8 cellular contexts compared by ENCODE assay signal in the genomic region with DNA sequence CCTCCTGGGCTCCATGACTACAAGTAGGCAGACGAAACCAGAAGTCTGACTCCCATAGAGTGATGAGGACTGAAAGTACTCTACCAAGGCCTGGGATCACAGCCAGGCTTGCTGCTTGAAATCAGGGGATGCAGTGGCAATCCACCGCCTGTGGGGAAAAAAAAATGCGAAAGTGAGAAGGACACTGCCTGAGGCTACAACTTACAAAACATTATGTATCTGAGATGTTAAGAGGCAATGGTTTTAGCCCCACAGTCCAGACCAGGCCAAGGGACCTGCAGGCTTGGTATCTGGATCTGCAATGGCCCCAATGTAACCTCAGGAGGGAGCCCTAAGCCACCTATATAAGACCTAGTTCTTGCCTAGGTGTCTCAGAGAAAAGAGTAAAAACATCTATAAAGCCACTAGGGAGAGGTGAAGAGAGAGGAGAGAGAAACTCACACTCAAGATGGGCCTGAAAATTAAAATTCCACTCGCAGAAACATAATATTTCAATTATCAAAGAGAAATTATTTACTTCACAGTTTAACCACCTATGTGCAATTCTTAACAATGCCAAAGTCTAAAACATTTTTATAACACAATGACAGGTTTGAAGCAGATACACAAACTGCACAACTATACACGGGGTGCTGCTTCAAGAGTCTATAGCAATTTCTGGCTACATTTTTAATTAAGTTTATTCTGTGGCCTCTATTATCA. TPM values are rescaled to one million over a fixed set of nuclear protein-coding genes. Genes with fewer than 3 reads are reported as not detected.
A peak's percentile ranks its signal among the peaks of the same experiment; 100 is the strongest.
DNase-seq lines count a peak whose midpoint lies in the region; ATAC-seq, FAIRE-seq and TF ChIP-seq lines count a peak whose summit lies in the region.

No MANE protein-coding gene starts in this region.

- H3K4me1 ChIP-seq in Panc1 (ENCODE audit: control insufficient read depth, insufficient read depth, low read length) = no peaks in the 10 kb centered on the region
- H3K4me1 ChIP-seq in kidney (ENCODE audit: control insufficient read depth in 1 of 2, insufficient read depth in 1 of 2, low read depth in 1 of 2, low read length in 2 of 2) = peaks cover 0 to 3% of the 10 kb centered on the region in 2 donors
- peaks cover 0 to 31% (median 7%) of the 10 kb centered on the region in 4 donors for H3K4me1 ChIP-seq in stomach

- H3K36me3 ChIP-seq in Panc1 (ENCODE audit: control insufficient read depth, insufficient read depth, low read length) = no peaks in the 10 kb centered on the region
- no peaks in the 10 kb centered on the region for H3K36me3 ChIP-seq in kidney (ENCODE audit: control insufficient read depth in 1 of 2, insufficient read depth in 2 of 2, low read length in 2 of 2)
- no peaks in the 10 kb centered on the region for H3K36me3 ChIP-seq in stomach

- no peaks in the 10 kb centered on the region for H3K9me3 ChIP-seq in Panc1 (ENCODE audit: control insufficient read depth, insufficient read depth, low read depth, low read length)
- H3K9me3 ChIP-seq in kidney (ENCODE audit: control insufficient read depth in 1 of 2, low read length in 2 of 2) = no peaks in the 10 kb centered on the region
- H3K9me3 ChIP-seq in stomach = peaks cover 0 to 5% (median 0%) of the 10 kb centered on the region in 4 donors

- peaks cover 4% of the 10 kb centered on the region for H3K36me3 Mint-ChIP-seq in activated T-cell treated with anti-CD3 and anti-CD28 coated beads, Interleukin-2, amount 50 U/mL, for 24 hours (ENCODE audit: low read depth)
- H3K36me3 Mint-ChIP-seq in MCF 10A (ENCODE audit: insufficient read depth, unreplicated experiment) = peaks cover 6% of the 10 kb centered on the region

- in situ Hi-C loops in KBM-7 (cut with MboI; ENCODE audit: low pct_unique_long_range_greater_than_20kb, low sequenced_read_pairs) = loop anchor here (25.0 kb wide), 2 partner anchors 598 to 998 kb away; no protein-coding TSS in a partner anchor
- in situ Hi-C loops in Panc1 (cut with HindIII; ENCODE audit: low pct_unique_long_range_greater_than_20kb, low sequenced_read_pairs) = no loop called here

- FAIRE-seq in kidney (lab: Jason Lieb, UNC) = peak; percentile 3

- H3K4me3 ChIP-seq in Panc1 (ENCODE audit: low read depth in 2 of 2, low read length in 2 of 2) = no peak overlapping the region
- no peak overlapping the region for H3K4me3 ChIP-seq in kidney (ENCODE audit: low read length in 2 of 2)
- H3K4me3 ChIP-seq in stomach = no peak overlapping the region

- TF ChIP-seq CTCF in Panc1 (IDR thresholded peaks at IDR 0.05) = peak; percentile 73
- peak; percentile 42 for TF ChIP-seq CTCF in MCF 10A (IDR thresholded peaks at IDR 0.05; ENCODE audit: unreplicated experiment)
- TF ChIP-seq CTCF in kidney (IDR thresholded peaks at IDR 0.05; ENCODE audit: borderline replicate concordance, extremely low read depth, insufficient read depth) = peak; percentile 43
- peak in 5 of 7 experiments; percentile 11 to 50 (median 26) for TF ChIP-seq CTCF in stomach (IDR thresholded peaks at IDR 0.05)

- no peaks in the 10 kb centered on the region for H3K27me3 Mint-ChIP-seq in activated T-cell treated with anti-CD3 and anti-CD28 coated beads, Interleukin-2, amount 50 U/mL, for 24 hours
- H3K27me3 Mint-ChIP-seq in MCF 10A (ENCODE audit: insufficient read depth, unreplicated experiment) = no peaks in the 10 kb centered on the region

- CTCF ChIA-PET in Panc1 (lab: Charles Lee) (no interaction called here), MCF 10A (lab: Yijun Ruan, JAX) (interaction anchor here (0.6 to 1.0 kb wide), 6 partner anchors 11 to 986 kb away, joined by 3 to 6 read pairs (median 4); no protein-coding TSS in a partner anchor)

- BruUV-seq in Panc1 (replicated peaks; lab: Mats Ljungman, UMichigan) (no TSS peak), MCF 10A (replicated peaks; lab: Mats Ljungman, UMichigan) (no TSS peak)

- TF ChIP-seq POLR2A in stomach (IDR thresholded peaks at IDR 0.05) = no peak

- H3K9ac ChIP-seq in kidney (ENCODE audit: low read length in 2 of 2) = no peak overlapping the region

- H3K27ac ChIP-seq in Panc1 (ENCODE audit: low read length) = no peak overlapping the region
- H3K27ac ChIP-seq in kidney (ENCODE audit: low read depth in 2 of 2, low read length in 2 of 2) = no peak overlapping the region
- peak overlapping the region in 1 of 5 donors; percentile 56 for H3K27ac ChIP-seq in stomach

- DNase-seq in activated T-cell treated with anti-CD3 and anti-CD28 coated beads, Interleukin-2, amount 50 U/mL, for 24 hours = peak; percentile 33
- DNase-seq in activated T-cell treated with anti-CD3 and anti-CD28 coated beads for 4 hours (no peak), KBM-7 (peak; percentile 56), Panc1 (ENCODE audit: low read depth, low spot score) (no peak), MCF 10A (ENCODE audit: unreplicated experiment) (peak; percentile 74), kidney (peak; percentile 59), stomach (peak; percentile 42)

- H3K4me1 Mint-ChIP-seq in activated T-cell treated with anti-CD3 and anti-CD28 coated beads, Interleukin-2, amount 50 U/mL, for 24 hours (ENCODE audit: low read depth) = peaks cover 11% of the 10 kb centered on the region
- peaks cover 19% of the 10 kb centered on the region for H3K4me1 Mint-ChIP-seq in MCF 10A (ENCODE audit: insufficient read depth, unreplicated experiment)

- no peak overlapping the region for H3K4me3 Mint-ChIP-seq in activated T-cell treated with anti-CD3 and anti-CD28 coated beads, Interleukin-2, amount 50 U/mL, for 24 hours
- peak overlapping the region; percentile 5 for H3K4me3 Mint-ChIP-seq in MCF 10A (ENCODE audit: unreplicated experiment)

- H3K27me3 ChIP-seq in Panc1 (ENCODE audit: control insufficient read depth, insufficient read depth, low read length) (no peaks in the 10 kb centered on the region), stomach (no peaks in the 10 kb centered on the region)

- intact Hi-C loops in Panc1 (cut with micrococcal nuclease; ENCODE audit: unreplicated experiment) = loop anchor here (5.0 to 10.0 kb wide), 3 partner anchors 328 to 1075 kb away; partner anchors contain the start of gene COMMD3
- intact Hi-C loops in MCF 10A (cut with micrococcal nuclease) = loop anchor here (5.0 to 10.0 kb wide), 4 partner anchors 433 to 1078 kb away; no protein-coding TSS in a partner anchor
- intact Hi-C loops in kidney (cut with DNase I) = no loop called here
- intact Hi-C loops in stomach (cut with DNase I; ENCODE audit: low total_unique reads) = loop anchor here (10.0 kb wide), 1 partner anchor 995 kb away; no protein-coding TSS in a partner anchor

- 39 to 52% (median 47%) methylated on average over 5 of the region's 5 CpGs for WGBS in stomach, 5 donors

- no peak overlapping the region for H3K27ac Mint-ChIP-seq in activated T-cell treated with anti-CD3 and anti-CD28 coated beads, Interleukin-2, amount 50 U/mL, for 24 hours
- peak overlapping the region; percentile 63 for H3K27ac Mint-ChIP-seq in MCF 10A (ENCODE audit: low read depth, unreplicated experiment)

- peaks cover 4% of the 10 kb centered on the region for H3K9me3 Mint-ChIP-seq in activated T-cell treated with anti-CD3 and anti-CD28 coated beads, Interleukin-2, amount 50 U/mL, for 24 hours
- no peaks in the 10 kb centered on the region for H3K9me3 Mint-ChIP-seq in MCF 10A (ENCODE audit: unreplicated experiment)

- POLR2A ChIA-PET in Panc1 (lab: Charles Lee) (no interaction called here), MCF 10A (lab: Yijun Ruan, JAX) (interaction anchor here (1.9 kb wide), 1 partner anchor 12 kb away, joined by 6 read pairs; no protein-coding TSS in a partner anchor)

- no peak for TF ChIP-seq EP300 in stomach (IDR thresholded peaks at IDR 0.05)

- ATAC-seq in GM21825 (IDR thresholded peaks at IDR 0.05; ENCODE audit: unreplicated experiment) (peak; percentile 92), Panc1 (peak; percentile 98)

RNA-seq across cellular contexts. Expression of gene DNAJC1, which starts 13.9 kb away (rescaled TPM):
- total RNA-seq in Panc1 (2021; ENCODE audit: unreplicated experiment) = 12.9 TPM
- polyA plus RNA-seq in Panc1 (2012; ENCODE audit: insufficient read length) = 7.6 TPM
- 57.8 and 69.5 TPM in 2 replicates for total RNA-seq in MCF 10A (2022)
- 33.4 TPM for total RNA-seq in kidney
- 34.8 TPM for polyA plus RNA-seq in kidney (ENCODE audit: insufficient read depth, low read depth, low replicate concordance)
- 100 to 1,000 TPM in 1 of 5 donors, 10 to 100 TPM in 4; 16.3 to 344 (median 47.9) TPM for total RNA-seq in stomach
- polyA plus RNA-seq in stomach = 10 to 100 TPM; 19.1 to 28.0 (median 20.8) TPM

Comparison
In these comparisons a context has a peak if more than half of its experiments do, and no peak if none do; other contexts are left out.
1. DNase-seq: peak in activated T-cell treated with anti-CD3 and anti-CD28 coated beads, Interleukin-2, amount 50 U/mL, for 24 hours (single experiment), KBM-7 (single experiment), MCF 10A (single experiment), kidney (single experiment) and stomach (single experiment); none in activated T-cell treated with anti-CD3 and anti-CD28 coated beads for 4 hours (single experiment) and Panc1 (single experiment).
2. Peak in every context shown above with its lines, with median percentiles within 50 percentile points of each other: CTCF ChIP-seq.